ENCODE assay signal across 10 cellular contexts in genomic region chr20:62030834-62031434, GRCh38. TPM values are rescaled to one million over a fixed set of nuclear protein-coding genes. Genes with fewer than 3 reads are reported as not detected.
A peak's percentile ranks its signal among the peaks of the same experiment; 100 is the strongest.
DNase-seq lines count a peak whose midpoint lies in the region; ATAC-seq, FAIRE-seq and TF ChIP-seq lines count a peak whose summit lies in the region.
"Had no signal": no experiment of that assay in that cellular context is flagged by ENCODE, and none has a peak within 500 bp of the region (broad histone marks: within the 10 kb centered on the region; RNA-seq: fewer than 3 reads in every experiment).

No MANE protein-coding gene starts in this region.

- no peak for DNase-seq in natural killer cell
- no peak for DNase-seq in natural killer cell treated with Interleukin-12 subunit alpha and Interleukin-12 subunit beta and Interleukin-15 and Interleukin-18, amount 100 ng/mL, for 72 hours (ENCODE audit: low spot score)
- DNase-seq in GM12878 (ENCODE audit: low read depth, low spot score) = peak; percentile 59
- DNase-seq in tibial artery = no peak
- no peak for DNase-seq in HK-2 (ENCODE audit: unreplicated experiment)
- no peak for DNase-seq in HuH-7.5 (ENCODE audit: low spot score)
- no peak for DNase-seq in SHP77 (lab: John Stamatoyannopoulos, UW)

- no peaks in the 10 kb centered on the region for H3K27me3 Mint-ChIP-seq in natural killer cell (ENCODE audit: low read depth in 2 of 2)
- H3K27me3 Mint-ChIP-seq in natural killer cell treated with Interleukin-12 subunit alpha and Interleukin-12 subunit beta and Interleukin-15 and Interleukin-18, amount 100 ng/mL, for 72 hours = no peaks in the 10 kb centered on the region
- H3K27me3 Mint-ChIP-seq in IgD-negative memory B cell = no peaks in the 10 kb centered on the region

- H3K4me3 Mint-ChIP-seq in natural killer cell = no peak overlapping the region
- H3K4me3 Mint-ChIP-seq in natural killer cell treated with Interleukin-12 subunit alpha and Interleukin-12 subunit beta and Interleukin-15 and Interleukin-18, amount 100 ng/mL, for 72 hours = no peak overlapping the region
- peak overlapping the region in 3 of 4 donors; percentile 18 to 87 (median 86) for H3K4me3 Mint-ChIP-seq in IgD-negative memory B cell

- intact Hi-C loops in natural killer cell (cut with micrococcal nuclease) (no loop called here), GM12878 (cut with micrococcal nuclease; ENCODE audit: unreplicated experiment) (no loop called here), tibial artery (cut with DNase I; ENCODE audit: low total_unique reads) (no loop called here)

- H3K4me1 ChIP-seq in GM12878 (ENCODE audit: control insufficient read depth, insufficient read depth, low read length) (peaks cover 22% of the 10 kb centered on the region), tibial artery (peaks cover 0 to 21% (median 5%) of the 10 kb centered on the region in 4 donors)

- H3K36me3 ChIP-seq in GM12878 (ENCODE audit: control insufficient read depth in 2 of 2, insufficient read depth in 2 of 2, low read length in 1 of 2) (peaks cover 0 to 2% of the 10 kb centered on the region in 2 experiments; a peak in 2 of 4 replicates), tibial artery (no peaks in the 10 kb centered on the region)

- H3K27ac ChIP-seq in GM12878 (ENCODE audit: control insufficient read depth, insufficient read depth) (peak overlapping the region; percentile 57), tibial artery (no peak overlapping the region)

- SMC1A ChIA-PET in GM12878 (lab: Charles Lee; ENCODE audit: uncharacterized antibody, unreplicated experiment) = no interaction called here

- H3K9me3 ChIP-seq in GM12878 (replicated peaks; ENCODE audit: control insufficient read depth, insufficient read depth, low read length) = no peaks in the 10 kb centered on the region; the same call in 2 of the 3 replicates
- no peaks in the 10 kb centered on the region for H3K9me3 ChIP-seq in tibial artery

- TF ChIP-seq POLR2A in GM12878 (IDR thresholded peaks at IDR 0.05; ENCODE audit: low read depth, low read length) = no peak

- TF ChIP-seq EP300 in GM12878 (IDR thresholded peaks at IDR 0.05; ENCODE audit: borderline replicate concordance in 1 of 2, control insufficient read depth in 1 of 2, low read depth in 2 of 2, low read length in 2 of 2) = no peak

- FAIRE-seq in GM12878 (lab: Jason Lieb, UNC) = peak; percentile 86
- FAIRE-seq: endothelial cell of umbilical vein, TTC549 had no signal

- 19% methylated on average over 14 of the region's 14 CpGs for WGBS in GM12878 (ENCODE audit: insufficient coverage, insufficient replicate concordance, low lambda C conversion rate, missing lambda C conversion rate)

- in situ Hi-C loops in GM12878 (cut with MboI) = no loop called here

- H3K4me1 Mint-ChIP-seq in natural killer cell = peaks cover 56 to 60% of the 10 kb centered on the region in 2 donors
- peaks cover 47 to 54% of the 10 kb centered on the region in 2 donors for H3K4me1 Mint-ChIP-seq in natural killer cell treated with Interleukin-12 subunit alpha and Interleukin-12 subunit beta and Interleukin-15 and Interleukin-18, amount 100 ng/mL, for 72 hours (ENCODE audit: low read depth in 2 of 2)
- H3K4me1 Mint-ChIP-seq in IgD-negative memory B cell = peaks cover 25 to 36% (median 34%) of the 10 kb centered on the region in 3 donors

- peaks cover 3% of the 10 kb centered on the region; the same call in 1 of the 2 replicates for H4K20me1 ChIP-seq in GM12878 (ENCODE audit: control insufficient read depth, insufficient read depth)

- ATAC-seq in natural killer cell = peak in 2 of 3 donors; percentile 35 to 43
- no peak for ATAC-seq in natural killer cell treated with Interleukin-12 subunit alpha and Interleukin-12 subunit beta and Interleukin-15 and Interleukin-18, amount 100 ng/mL, for 72 hours
- ATAC-seq in GM12878 = peak; percentile 83

- H3K4me3 ChIP-seq in GM12878 = no peak overlapping the region
- no peak overlapping the region for H3K4me3 ChIP-seq in tibial artery

- no peak overlapping the region for H2AFZ ChIP-seq in GM12878 (ENCODE audit: control insufficient read depth, low read depth, low read length)

- CTCF ChIA-PET in GM12878 (lab: Yijun Ruan, JAX) = no interaction called here

- H3K4me2 ChIP-seq in GM12878 (ENCODE audit: control insufficient read depth, insufficient read depth) = peak overlapping the region; percentile 32

- H3K36me3 Mint-ChIP-seq in natural killer cell = no peaks in the 10 kb centered on the region
- no peaks in the 10 kb centered on the region for H3K36me3 Mint-ChIP-seq in natural killer cell treated with Interleukin-12 subunit alpha and Interleukin-12 subunit beta and Interleukin-15 and Interleukin-18, amount 100 ng/mL, for 72 hours
- peaks cover 2% of the 10 kb centered on the region for H3K36me3 Mint-ChIP-seq in IgD-negative memory B cell

- H3K27me3 ChIP-seq in GM12878 (replicated peaks in 1 of 2; ENCODE audit: control insufficient read depth in 2 of 2, insufficient read depth in 2 of 2, low read length in 1 of 2) (no peaks in the 10 kb centered on the region), tibial artery (no peaks in the 10 kb centered on the region)

- no peak overlapping the region for H3K9ac ChIP-seq in GM12878 (ENCODE audit: control insufficient read depth, insufficient read depth, low read length)

- TF ChIP-seq CTCF in natural killer cell (IDR thresholded peaks at IDR 0.05) (no peak), GM12878 (IDR thresholded peaks at IDR 0.05 in 2 of 3, conservative IDR thresholded peaks at IDR 0.05 in 1 of 3; ENCODE audit: control insufficient read depth in 2 of 3, extremely low read depth in 1 of 3, insufficient read depth in 1 of 3, low read depth in 3 of 3, low read length in 3 of 3) (no peak), tibial artery (IDR thresholded peaks at IDR 0.05) (no peak)

- H3K27ac Mint-ChIP-seq in natural killer cell (peak overlapping the region; percentile 47 to 81), IgD-negative memory B cell (peak overlapping the region; percentile 50 to 98 (median 96))
- peak overlapping the region in 1 of 2 donors; percentile 83 for H3K27ac Mint-ChIP-seq in natural killer cell treated with Interleukin-12 subunit alpha and Interleukin-12 subunit beta and Interleukin-15 and Interleukin-18, amount 100 ng/mL, for 72 hours

- TSS peak; percentile 49 for BruUV-seq in GM12878 (replicated peaks; lab: Mats Ljungman, UMichigan)

- RAD21 ChIA-PET in GM12878 (lab: Charles Lee; ENCODE audit: unreplicated experiment) = interaction anchor here (0.6 kb wide), 2 partner anchors 90 to 989 kb away, joined by 3 read pairs; no protein-coding TSS in a partner anchor

- POLR2A ChIA-PET in GM12878 (lab: Charles Lee) = no interaction called here

- H3K79me2 ChIP-seq in GM12878 (ENCODE audit: control insufficient read depth, insufficient read depth, low read length) = peaks cover 26% of the 10 kb centered on the region

- TF ChIP-seq RAD21 in GM12878 (IDR thresholded peaks at IDR 0.05; ENCODE audit: insufficient read depth, low read depth, low read length) = no peak

- H3K9me3 Mint-ChIP-seq in natural killer cell = no peaks in the 10 kb centered on the region
- H3K9me3 Mint-ChIP-seq in natural killer cell treated with Interleukin-12 subunit alpha and Interleukin-12 subunit beta and Interleukin-15 and Interleukin-18, amount 100 ng/mL, for 72 hours = no peaks in the 10 kb centered on the region
- H3K9me3 Mint-ChIP-seq in IgD-negative memory B cell = peaks cover 0 to 1% (median 0%) of the 10 kb centered on the region in 3 donors

RNA-seq across cellular contexts. Expression of gene TAF4, which starts 34.7 kb away (rescaled TPM):
- total RNA-seq in natural killer cell (10 to 100 TPM; 30.0 to 35.1 (median 30.3) TPM), GM12878 (2014; rRNA removed) (2.6 and 3.4 TPM in 2 replicates), GM12878 (2014; rRNA removed; fragmentation: Illumina TruSeq; extraction: Trizol) (3.7 and 4.2 TPM in 2 replicates), GM12878 (2021) (16.9 and 19.5 TPM in 2 replicates)
- total RNA-seq in natural killer cell treated with Interleukin-12 subunit alpha and Interleukin-12 subunit beta and Interleukin-15 and Interleukin-18, amount 100 ng/mL, for 72 hours = 10 to 100 TPM; 22.2 to 53.6 TPM
- polyA plus RNA-seq in IgD-negative memory B cell (3.4 TPM), GM12878 (2011; rRNA removed) (3.4 and 3.5 TPM in 2 replicates), GM12878 (2014; fragmentation: Illumina TruSeq; extraction: Trizol) (10.8 and 11.0 TPM in 2 replicates), GM12878 (2014; fragmentation: Nextera tagmentation; extraction: Ambion mirVana) (1 to 10 TPM in 1 of 2 experiments, under 1 TPM in 1; 0.39 to 1.0 TPM), GM12878 (2014; rRNA removed) (7.7 and 9.1 TPM in 2 replicates), GM12878 (2016; fragmentation: Nextera tagmentation; extraction: Ambion mirVana) (1 to 10 TPM; 1.6 to 1.7 TPM)
- 31.6 and 34.9 TPM in 2 replicates for total RNA-seq in GM12878 (2013; cell fraction: nucleolus; rRNA removed)
- 3.3 TPM for polyA plus RNA-seq in GM12878 (2011; ENCODE audit: low read depth)
- polyA plus RNA-seq in GM12878 (2011; cell fraction: cytosol; rRNA removed) = 4.7 and 5.4 TPM in 2 replicates
- 9.1 and 18.4 TPM in 2 replicates for polyA plus RNA-seq in GM12878 (2011; cell fraction: nucleus; rRNA removed)
- polyA plus RNA-seq in GM12878 (2012) = 8.3 and 9.1 TPM in 2 replicates
- 2.9 and 4.8 TPM in 2 replicates for polyA minus RNA-seq in GM12878 (2011; rRNA and poly(A)+ RNA removed)
- polyA minus RNA-seq in GM12878 (2011; cell fraction: cytosol; rRNA and poly(A)+ RNA removed) = 14.2 and 18.0 TPM in 2 replicates
- polyA minus RNA-seq in GM12878 (2011; cell fraction: nucleus; rRNA and poly(A)+ RNA removed) = 3.1 and 10.1 TPM in 2 replicates

Comparison
In these comparisons a context has a peak if more than half of its experiments do, and no peak if none do; other contexts are left out.
1. ATAC-seq: peak in natural killer cell (2 of 3) and GM12878 (single experiment); none in natural killer cell treated with Interleukin-12 subunit alpha and Interleukin-12 subunit beta and Interleukin-15 and Interleukin-18, amount 100 ng/mL, for 72 hours (0 of 2).
2. H3K4me3 Mint-ChIP-seq: peak in IgD-negative memory B cell (3 of 4); none in natural killer cell (single experiment) and natural killer cell treated with Interleukin-12 subunit alpha and Interleukin-12 subunit beta and Interleukin-15 and Interleukin-18, amount 100 ng/mL, for 72 hours (single experiment).